8 cellular contexts compared by ENCODE assay signal in the genomic region with DNA sequence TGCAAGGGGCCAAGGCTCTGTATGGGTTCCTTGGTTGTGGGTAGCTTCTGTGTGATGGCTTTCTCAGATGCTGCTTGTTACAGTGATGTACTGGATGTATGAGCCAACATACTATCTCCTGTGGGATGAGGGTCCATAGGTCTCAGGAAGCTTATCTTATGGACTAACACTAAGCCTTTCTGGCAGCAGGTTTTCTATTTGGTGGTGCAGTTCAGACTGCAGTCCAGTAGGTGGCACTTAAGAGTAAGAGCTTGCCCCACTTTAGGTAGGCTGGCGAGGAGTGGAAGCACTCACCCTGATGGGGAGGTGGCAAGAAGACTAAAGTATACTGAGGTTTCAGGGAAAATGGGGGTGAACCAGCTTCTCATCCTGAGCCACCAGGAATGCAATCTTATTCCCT.
DNase-seq lines count a peak whose midpoint lies in the region; ATAC-seq and TF ChIP-seq lines count a peak whose summit lies in the region.

No MANE protein-coding gene starts in this region.

- H3K4me3 ChIP-seq in heart left ventricle (no peak overlapping the region), right atrium auricular region (no peak overlapping the region), adipocyte (ENCODE audit: low read length) (no peak overlapping the region), left lung (no peak overlapping the region), transverse colon (no peak overlapping the region)

- H3K4me1 ChIP-seq in heart left ventricle: no peaks in the 10 kb centered on the region
- no peaks in the 10 kb centered on the region for H3K4me1 ChIP-seq in right atrium auricular region
- no peaks in the 10 kb centered on the region for H3K4me1 ChIP-seq in adipocyte (ENCODE audit: control insufficient read depth, insufficient read depth, low read length)
- no peaks in the 10 kb centered on the region for H3K4me1 ChIP-seq in left lung
- H3K4me1 ChIP-seq in transverse colon: no peaks in the 10 kb centered on the region

- TF ChIP-seq CTCF in heart left ventricle (IDR thresholded peaks at IDR 0.05) (peak; percentile 7 to 65 (median 36)), right atrium auricular region (IDR thresholded peaks at IDR 0.05) (peak in 1 of 2 donors; percentile 55), left lung (IDR thresholded peaks at IDR 0.05) (peak; percentile 45 to 56), transverse colon (IDR thresholded peaks at IDR 0.05) (peak; percentile 42 to 61 (median 48))

- no peak for TF ChIP-seq POLR2A in heart left ventricle (IDR thresholded peaks at IDR 0.05)
- TF ChIP-seq POLR2A in transverse colon (IDR thresholded peaks at IDR 0.05): no peak

- in situ Hi-C loops in transverse colon (cut with MboI; ENCODE audit: low pct_ligation_motif_present in 1 of 4, low pct_unique_long_range_greater_than_20kb in 1 of 4, low sequenced_read_pairs in 3 of 4): loop anchor here in 1 of 4 donors (25.0 kb wide), 1 partner anchor 1562 kb away; no protein-coding TSS in a partner anchor

- 14 to 31% (median 21%) methylated on average over 1 of the region's 1 CpG for WGBS in heart left ventricle, 4 donors
- WGBS in transverse colon (ENCODE audit: low coverage in 1 of 2), 2 donors: 13% methylated on average over 1 of the region's 1 CpG; no CpG with 5 or more reads in 1 of the 2 donors

- H3K27me3 ChIP-seq in heart left ventricle: peaks cover 0 to 24% (median 0%) of the 10 kb centered on the region in 9 donors
- no peaks in the 10 kb centered on the region for H3K27me3 ChIP-seq in right atrium auricular region
- peaks cover 15% of the 10 kb centered on the region for H3K27me3 ChIP-seq in adipocyte (replicated peaks; ENCODE audit: control insufficient read depth, insufficient read depth, low read length)
- H3K27me3 ChIP-seq in left lung: no peaks in the 10 kb centered on the region
- H3K27me3 ChIP-seq in transverse colon: no peaks in the 10 kb centered on the region

- ATAC-seq in heart left ventricle (peak in 1 of 4 donors; percentile 56), HG02588 (IDR thresholded peaks at IDR 0.05; ENCODE audit: unreplicated experiment) (peak; percentile 49), left lung (peak; percentile 93)

- no peak overlapping the region for H3K9ac ChIP-seq in adipocyte (ENCODE audit: low read length)

- H3K9me3 ChIP-seq in heart left ventricle (no peaks in the 10 kb centered on the region), right atrium auricular region (no peaks in the 10 kb centered on the region), adipocyte (ENCODE audit: control insufficient read depth, low read length) (no peaks in the 10 kb centered on the region), left lung (no peaks in the 10 kb centered on the region), transverse colon (no peaks in the 10 kb centered on the region)

- DNase-seq in heart left ventricle (peak in 1 of 5 donors; percentile 3), right atrium auricular region (ENCODE audit: low spot score) (no peak), NOMO-1 treated with dmso at 0.1 percent for 144 hours (lab: John Stamatoyannopoulos, UW; ENCODE audit: unreplicated experiment) (peak; percentile 4), adipocyte (ENCODE audit: low read depth) (peak; percentile 19), left lung (peak in 1 of 2 donors; percentile 35), transverse colon (peak; percentile 41), DMS114 treated with DMSO at 0.1 percent for 48 hours (lab: John Stamatoyannopoulos, UW; ENCODE audit: unreplicated experiment) (no peak)

- no peak for TF ChIP-seq EP300 in transverse colon (IDR thresholded peaks at IDR 0.05; ENCODE audit: low read depth)

- H3K27ac ChIP-seq in heart left ventricle: no peak overlapping the region
- no peak overlapping the region for H3K27ac ChIP-seq in right atrium auricular region
- H3K27ac ChIP-seq in left lung: no peak overlapping the region
- H3K27ac ChIP-seq in transverse colon: no peak overlapping the region

- H3K36me3 ChIP-seq in heart left ventricle: no peaks in the 10 kb centered on the region
- H3K36me3 ChIP-seq in right atrium auricular region: no peaks in the 10 kb centered on the region
- no peaks in the 10 kb centered on the region for H3K36me3 ChIP-seq in adipocyte (ENCODE audit: control insufficient read depth, insufficient read depth, low read length, severe bottlenecking)
- H3K36me3 ChIP-seq in left lung: no peaks in the 10 kb centered on the region
- no peaks in the 10 kb centered on the region for H3K36me3 ChIP-seq in transverse colon

- intact Hi-C loops in heart left ventricle (cut with DNase I) (loop anchor here in 5 of 10 donors (10.0 kb wide), 3 partner anchors 205 to 405 kb away; no protein-coding TSS in a partner anchor), left lung (cut with DNase I) (no loop called here), transverse colon (cut with DNase I; ENCODE audit: low total_unique reads) (no loop called here)

Comparison
In these comparisons a context has a peak if more than half of its experiments do, and no peak if none do; other contexts are left out.
1. DNase-seq: peak in NOMO-1 treated with dmso at 0.1 percent for 144 hours (single experiment), adipocyte (single experiment) and transverse colon (single experiment); none in right atrium auricular region (single experiment) and DMS114 treated with DMSO at 0.1 percent for 48 hours (single experiment).